In the genomic region with DNA sequence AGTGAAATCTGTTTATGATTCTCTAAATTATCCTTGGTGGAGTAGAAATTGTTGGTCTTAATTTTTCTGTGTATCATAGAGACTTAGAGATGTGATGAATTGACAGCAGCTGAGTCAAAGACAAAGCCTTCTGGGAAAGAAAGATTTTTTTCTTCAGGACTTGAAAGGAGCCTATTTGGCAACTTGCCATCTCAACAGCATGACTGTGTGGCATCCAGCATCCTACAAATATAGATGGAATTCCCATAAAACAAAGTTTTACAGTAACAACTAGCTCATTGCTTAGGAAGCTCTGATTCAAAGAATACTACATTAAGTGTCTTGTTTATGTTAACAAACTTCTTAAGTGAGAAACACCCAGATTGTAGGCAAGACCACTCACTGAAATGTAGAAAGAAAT, we compare ENCODE assay signal across 14 cellular contexts.
DNase-seq lines count a peak whose midpoint lies in the region; ATAC-seq, FAIRE-seq and TF ChIP-seq lines count a peak whose summit lies in the region.
"Had no signal": no experiment of that assay in that cellular context is flagged by ENCODE, and none has a peak within 500 bp of the region (broad histone marks: within the 10 kb centered on the region; RNA-seq: fewer than 3 reads in every experiment).

No MANE protein-coding gene starts in this region.

- no peaks in the 10 kb centered on the region for H3K4me1 ChIP-seq in breast epithelium
- H3K4me1 ChIP-seq in SJSA1 (replicated peaks) = peaks cover 32% of the 10 kb centered on the region
- no peaks in the 10 kb centered on the region for H3K4me1 ChIP-seq in CD8-positive, alpha-beta T cell (ENCODE audit: insufficient read depth, low read length)
- H3K4me1 ChIP-seq: lower lobe of right lung had no signal

- TF ChIP-seq CTCF in MCF 10A (IDR thresholded peaks at IDR 0.05; ENCODE audit: unreplicated experiment) (no peak), breast epithelium (IDR thresholded peaks at IDR 0.05) (no peak), fibroblast of the aortic adventitia (IDR thresholded peaks at IDR 0.05; ENCODE audit: insufficient read depth, low read length) (no peak)
- no peak for TF ChIP-seq CTCF in CD8-positive, alpha-beta T cell (IDR thresholded peaks at IDR 0.05)

- BruUV-seq in MCF 10A (replicated peaks; lab: Mats Ljungman, UMichigan) = no TSS peak

- peak overlapping the region; percentile 80 for H3K27ac Mint-ChIP-seq in MCF 10A (ENCODE audit: low read depth, unreplicated experiment)
- H3K27ac Mint-ChIP-seq in CD8-positive, alpha-beta T cell = no peak overlapping the region
- H3K27ac Mint-ChIP-seq: progenitor cell of endocrine pancreas had no signal

- intact Hi-C loops in MCF 10A (cut with micrococcal nuclease) (no loop called here), breast epithelium (cut with DNase I; ENCODE audit: low total_unique reads) (no loop called here)
- intact Hi-C loops in CD8-positive, alpha-beta T cell (cut with DNase I, micrococcal nuclease) = no loop called here

- CTCF ChIA-PET in MCF 10A (lab: Yijun Ruan, JAX) = interaction anchor here (0.7 kb wide), 1 partner anchor 49 kb away, joined by 3 read pairs; no protein-coding TSS in a partner anchor
- CTCF ChIA-PET in CD8-positive, alpha-beta T cell (lab: Charles Lee) = no interaction called here

- FAIRE-seq in urothelium cell line (lab: Jason Lieb, UNC) = no peak

- H3K9me3 Mint-ChIP-seq in MCF 10A (ENCODE audit: unreplicated experiment) = no peaks in the 10 kb centered on the region
- no peaks in the 10 kb centered on the region for H3K9me3 Mint-ChIP-seq in CD8-positive, alpha-beta T cell

- H3K36me3 ChIP-seq in breast epithelium (no peaks in the 10 kb centered on the region), SJSA1 (no peaks in the 10 kb centered on the region)
- no peaks in the 10 kb centered on the region for H3K36me3 ChIP-seq in CD8-positive, alpha-beta T cell (ENCODE audit: insufficient read depth, low read length)
- H3K36me3 ChIP-seq: lower lobe of right lung had no signal

- H3K4me1 Mint-ChIP-seq in MCF 10A (ENCODE audit: insufficient read depth, unreplicated experiment) = peaks cover 46% of the 10 kb centered on the region
- no peaks in the 10 kb centered on the region for H3K4me1 Mint-ChIP-seq in CD8-positive, alpha-beta T cell (ENCODE audit: low read depth)

- H3K4me3 ChIP-seq in breast epithelium (no peak overlapping the region), SJSA1 (no peak overlapping the region), fibroblast of the aortic adventitia (ENCODE audit: low read depth, low read length) (no peak overlapping the region)
- H3K4me3 ChIP-seq in CD8-positive, alpha-beta T cell (ENCODE audit: low read depth, low read length) = no peak overlapping the region
- H3K4me3 ChIP-seq: lower lobe of right lung, testis had no signal

- TF ChIP-seq POLR2A in breast epithelium (IDR thresholded peaks at IDR 0.05) = no peak

- no peak for ATAC-seq in CD8-positive, alpha-beta T cell
- ATAC-seq: lower lobe of right lung had no signal

- no peaks in the 10 kb centered on the region for H3K27me3 Mint-ChIP-seq in MCF 10A (ENCODE audit: insufficient read depth, unreplicated experiment)
- no peaks in the 10 kb centered on the region for H3K27me3 Mint-ChIP-seq in CD8-positive, alpha-beta T cell (ENCODE audit: low read depth)
- H3K27me3 Mint-ChIP-seq: progenitor cell of endocrine pancreas had no signal

- H3K27ac ChIP-seq in breast epithelium = no peak overlapping the region
- H3K27ac ChIP-seq in SJSA1 = peak overlapping the region; percentile 91
- H3K27ac ChIP-seq in CD8-positive, alpha-beta T cell (ENCODE audit: low read depth, low read length) = no peak overlapping the region
- H3K27ac ChIP-seq: lower lobe of right lung, testis had no signal

- DNase-seq in MCF 10A (ENCODE audit: unreplicated experiment) = peak; percentile 77
- DNase-seq in breast epithelium (ENCODE audit: low spot score in 2 of 2) = no peak
- DNase-seq in SJSA1 (ENCODE audit: low read depth in 1 of 2, low spot score in 2 of 2) = peak; percentile 77 to 79
- peak; percentile 38 for DNase-seq in fibroblast of the aortic adventitia (ENCODE audit: low read depth)
- DNase-seq in urothelium cell line (ENCODE audit: low spot score) = peak; percentile 42
- DNase-seq in CD8-positive, alpha-beta T cell = no peak
- no peak for DNase-seq in NCI-H1092 (lab: John Stamatoyannopoulos, UW)
- no peak for DNase-seq in middle frontal gyrus (ENCODE audit: extremely low spot score, low spot score)
- DNase-seq: activated CD4-positive, alpha-beta T cell treated with anti-CD3 and anti-CD28 coated beads for 4 hours; glutamatergic neuron; lower lobe of right lung; NCI-H526; testis had no signal

- H3K9me3 ChIP-seq in breast epithelium (no peaks in the 10 kb centered on the region), SJSA1 (replicated peaks) (no peaks in the 10 kb centered on the region)
- H3K9me3 ChIP-seq in CD8-positive, alpha-beta T cell (ENCODE audit: low read length) = no peaks in the 10 kb centered on the region
- H3K9me3 ChIP-seq: lower lobe of right lung, testis had no signal

- no peaks in the 10 kb centered on the region for H3K27me3 ChIP-seq in breast epithelium
- no peaks in the 10 kb centered on the region for H3K27me3 ChIP-seq in SJSA1 (replicated peaks)
- no peaks in the 10 kb centered on the region for H3K27me3 ChIP-seq in CD8-positive, alpha-beta T cell (ENCODE audit: insufficient read depth, low read length)
- H3K27me3 ChIP-seq: testis had no signal

- POLR2A ChIA-PET in MCF 10A (lab: Yijun Ruan, JAX) = interaction anchor here (0.5 to 2.6 kb wide), 9 partner anchors 9 to 310 kb away, joined by 3 to 11 read pairs (median 5); no protein-coding TSS in a partner anchor
- POLR2A ChIA-PET in CD8-positive, alpha-beta T cell (lab: Charles Lee) = no interaction called here

- H3K36me3 Mint-ChIP-seq in MCF 10A (ENCODE audit: insufficient read depth, unreplicated experiment) = peaks cover 7% of the 10 kb centered on the region
- H3K36me3 Mint-ChIP-seq in CD8-positive, alpha-beta T cell = no peaks in the 10 kb centered on the region

- H3K4me3 Mint-ChIP-seq in MCF 10A (ENCODE audit: unreplicated experiment) = no peak overlapping the region
- no peak overlapping the region for H3K4me3 Mint-ChIP-seq in CD8-positive, alpha-beta T cell

Comparison
In these comparisons a context has a peak if more than half of its experiments do, and no peak if none do; other contexts are left out.
1. DNase-seq: peak in MCF 10A (single experiment), SJSA1 (2 of 2), fibroblast of the aortic adventitia (single experiment) and urothelium cell line (single experiment); none in breast epithelium (0 of 2), CD8-positive, alpha-beta T cell (0 of 7), NCI-H1092 (single experiment) and middle frontal gyrus (single experiment).